Comparison of ENCODE assay signal across 15 cellular contexts in genomic region chr16:65153365-65154105, GRCh38. TPM values are rescaled to one million over a fixed set of nuclear protein-coding genes. Genes with fewer than 3 reads are reported as not detected.
"Had no signal": no experiment of that assay in that cellular context is flagged by ENCODE, and none has a peak within 500 bp of the region (broad histone marks: within the 10 kb centered on the region; RNA-seq: fewer than 3 reads in every experiment).

No MANE protein-coding gene starts in this region.

- H2AFZ ChIP-seq: parathyroid adenoma had no signal

- H3K27me3 ChIP-seq: colonic mucosa, esophagus muscularis mucosa, testis, tibial artery had no signal

- ATAC-seq: left lobe of liver; natural killer cell; sciatic nerve; stimulated activated memory B cell treated with anti-CD40 and anti-IgM and Interleukin-4, amounts not matched to agents 10 μg/mL and 1 μg/mL and 100 μg/mL, for 72 hours; stimulated activated naive CD8-positive, alpha-beta T cell treated with anti-CD3 and anti-CD28 coated beads, Interleukin-15, Interleukin-2, amounts not matched to agents 100 U/mL and 50 U/mL, for 24 hours had no signal

- H3K9me3 ChIP-seq: colonic mucosa, esophagus muscularis mucosa, testis, tibial artery had no signal

- H3K4me1 ChIP-seq: colonic mucosa, esophagus muscularis mucosa, parathyroid adenoma, testis, tibial artery had no signal

- H3K79me2 ChIP-seq: parathyroid adenoma had no signal

- H3K4me3 ChIP-seq: colonic mucosa, esophagus muscularis mucosa, testis, tibial artery had no signal

- DNase-seq: colonic mucosa; effector CD8-positive, alpha-beta T cell; foreskin melanocyte; hypothalamus; natural killer cell; stimulated activated CD4-positive, alpha-beta T cell treated with anti-CD3 and anti-CD28 coated beads, Interleukin-4, amount 100 ng/mL, for 4 hours; stimulated activated naive CD8-positive, alpha-beta T cell treated with anti-CD3 and anti-CD28 coated beads, Interleukin-15, Interleukin-2, amounts not matched to agents 100 U/mL and 50 U/mL, for 24 hours; substantia nigra; testis; tibial artery had no signal

- H3K36me3 ChIP-seq: colonic mucosa, esophagus muscularis mucosa, tibial artery had no signal

- H3K9ac ChIP-seq: parathyroid adenoma had no signal

- H3K27ac ChIP-seq: colonic mucosa, esophagus muscularis mucosa, parathyroid adenoma, testis, tibial artery had no signal

RNA-seq across cellular contexts. Expression of gene CDH11, which starts 31.7 kb away (rescaled TPM):
- total RNA-seq: natural killer cell had no signal
